Comparison of ENCODE assay signal across 8 cellular contexts in the genomic region with DNA sequence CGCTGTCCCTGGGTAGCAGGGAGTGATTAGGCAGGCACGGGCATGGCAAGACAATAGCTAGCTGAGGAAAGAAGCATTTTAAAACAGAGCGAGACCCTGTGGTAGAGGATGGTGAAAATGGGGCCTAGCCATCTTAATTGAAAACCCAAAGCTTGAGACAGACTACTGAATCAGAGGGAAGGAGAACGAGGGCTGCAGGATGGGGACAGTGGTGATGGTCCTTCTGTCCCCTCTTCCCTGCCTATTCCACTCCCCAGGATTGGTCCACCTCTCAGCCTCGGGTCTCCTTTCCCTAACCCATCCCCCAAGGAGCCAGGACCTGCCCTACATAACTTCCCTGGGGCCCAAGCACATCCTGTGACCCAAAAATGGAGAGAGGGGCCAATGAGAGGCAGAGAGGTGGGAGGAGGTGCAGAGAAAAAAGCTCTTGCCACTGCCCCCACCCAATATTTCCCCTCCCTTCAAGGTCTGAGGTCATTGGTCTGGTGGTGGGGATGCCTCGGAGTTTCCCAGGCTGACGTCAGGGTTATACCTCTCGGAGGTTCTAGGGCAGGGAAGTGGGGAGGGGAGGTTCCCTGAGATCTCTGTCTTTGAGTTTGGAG. TPM values are rescaled to one million over a fixed set of nuclear protein-coding genes. Genes with fewer than 3 reads are reported as not detected.
DNase-seq lines count a peak whose midpoint lies in the region; ATAC-seq and TF ChIP-seq lines count a peak whose summit lies in the region.

No MANE protein-coding gene starts in this region.

- intact Hi-C loops in heart left ventricle (cut with DNase I) (loop anchor here in 2 of 10 donors (1.0 to 10.0 kb wide), 3 partner anchors 8 to 156 kb away; a partner anchor contains a TSS), Right ventricle myocardium superior (cut with DNase I) (loop anchor here (10.0 kb wide), 1 partner anchor 124 kb away; a partner anchor contains a TSS)

- peaks cover 22 to 29% of the 10 kb centered on the region in 2 donors for H3K36me3 Mint-ChIP-seq in activated naive CD4-positive, alpha-beta T cell treated with anti-CD3 and anti-CD28 coated beads, Interleukin-2, amount 50 U/mL, for 72 hours
- peaks cover 23% of the 10 kb centered on the region for H3K36me3 Mint-ChIP-seq in stimulated activated memory B cell treated with anti-CD40 and anti-IgM and Interleukin-4, amounts not matched to agents 10 μg/mL and 1 μg/mL and 100 μg/mL, for 72 hours

- H3K9me3 ChIP-seq in heart left ventricle, result no peaks in the 10 kb centered on the region
- H3K9me3 ChIP-seq in iPS-15b (ENCODE audit: control insufficient read depth, insufficient read depth, low read length), result no peaks in the 10 kb centered on the region

- no peak for TF ChIP-seq CTCF in heart left ventricle (IDR thresholded peaks at IDR 0.05)

- peaks cover 52% of the 10 kb centered on the region for H3K4me1 Mint-ChIP-seq in stimulated activated memory B cell treated with anti-CD40 and anti-IgM and Interleukin-4, amounts not matched to agents 10 μg/mL and 1 μg/mL and 100 μg/mL, for 72 hours

- peak overlapping the region in 11 of 12 donors; percentile 11 to 80 (median 66) for H3K4me3 ChIP-seq in heart left ventricle
- peak overlapping the region; percentile 98 for H3K4me3 ChIP-seq in iPS-15b (ENCODE audit: low read depth, low read length)

- H3K27ac Mint-ChIP-seq in activated naive CD4-positive, alpha-beta T cell treated with anti-CD3 and anti-CD28 coated beads, Interleukin-2, amount 50 U/mL, for 72 hours, result peak overlapping the region; percentile 99 to 100
- peak overlapping the region; percentile 98 for H3K27ac Mint-ChIP-seq in stimulated activated memory B cell treated with anti-CD40 and anti-IgM and Interleukin-4, amounts not matched to agents 10 μg/mL and 1 μg/mL and 100 μg/mL, for 72 hours

- H3K27me3 ChIP-seq in heart left ventricle, result no peaks in the 10 kb centered on the region
- H3K27me3 ChIP-seq in iPS-15b (ENCODE audit: control insufficient read depth, insufficient read depth, low read length), result no peaks in the 10 kb centered on the region

- ATAC-seq in heart left ventricle (no peak), Right ventricle myocardium superior (ENCODE audit: poor library complexity) (no peak), HG02678 (IDR thresholded peaks at IDR 0.05; ENCODE audit: unreplicated experiment) (no peak)
- peak; percentile 3 to 4 for ATAC-seq in activated naive CD4-positive, alpha-beta T cell treated with anti-CD3 and anti-CD28 coated beads, Interleukin-2, amount 50 U/mL, for 72 hours
- ATAC-seq in stimulated activated memory B cell treated with anti-CD40 and anti-IgM and Interleukin-4, amounts not matched to agents 10 μg/mL and 1 μg/mL and 100 μg/mL, for 72 hours, result no peak

- DNase-seq in heart left ventricle (peak in 1 of 5 donors; percentile 32), Right ventricle myocardium superior (no peak), AG08395 (ENCODE audit: low spot score) (no peak), cerebellar nuclear complex (lab: John Stamatoyannopoulos, UW) (no peak)
- DNase-seq in activated naive CD4-positive, alpha-beta T cell treated with anti-CD3 and anti-CD28 coated beads, Interleukin-2, amount 50 U/mL, for 72 hours (ENCODE audit: low spot score in 2 of 2), result peak; percentile 53 to 78

- peak overlapping the region; percentile 98 for H3K4me3 Mint-ChIP-seq in stimulated activated memory B cell treated with anti-CD40 and anti-IgM and Interleukin-4, amounts not matched to agents 10 μg/mL and 1 μg/mL and 100 μg/mL, for 72 hours

- H3K27ac ChIP-seq in heart left ventricle, result peak overlapping the region; percentile 83 to 97 (median 92)

- H3K27me3 Mint-ChIP-seq in stimulated activated memory B cell treated with anti-CD40 and anti-IgM and Interleukin-4, amounts not matched to agents 10 μg/mL and 1 μg/mL and 100 μg/mL, for 72 hours, result no peaks in the 10 kb centered on the region

- H3K4me1 ChIP-seq in heart left ventricle (peaks cover 0 to 40% (median 24%) of the 10 kb centered on the region in 12 donors), iPS-15b (ENCODE audit: control insufficient read depth, insufficient read depth, low read length) (peaks cover 22% of the 10 kb centered on the region)

- WGBS in heart left ventricle, 4 donors, result 40 to 48% (median 43%) methylated on average over 8 of the region's 8 CpGs

- no peaks in the 10 kb centered on the region for H3K9me3 Mint-ChIP-seq in activated naive CD4-positive, alpha-beta T cell treated with anti-CD3 and anti-CD28 coated beads, Interleukin-2, amount 50 U/mL, for 72 hours
- no peaks in the 10 kb centered on the region for H3K9me3 Mint-ChIP-seq in stimulated activated memory B cell treated with anti-CD40 and anti-IgM and Interleukin-4, amounts not matched to agents 10 μg/mL and 1 μg/mL and 100 μg/mL, for 72 hours

- TF ChIP-seq POLR2A in heart left ventricle (IDR thresholded peaks at IDR 0.05), result no peak

- H3K9ac ChIP-seq in iPS-15b (ENCODE audit: low read depth, low read length), result peak overlapping the region; percentile 47

- H3K36me3 ChIP-seq in heart left ventricle (peaks cover 0 to 31% (median 28%) of the 10 kb centered on the region in 9 donors), iPS-15b (ENCODE audit: control insufficient read depth, insufficient read depth, low read length) (peaks cover 23% of the 10 kb centered on the region)

RNA-seq across cellular contexts. Expression of a gene that starts 0.9 kb away (rescaled TPM):
- total RNA-seq in heart left ventricle, result 100 to 1,000 TPM in 8 of 9 donors, 10 to 100 TPM in 1; 99.3 to 142 (median 120) TPM
- polyA plus RNA-seq in heart left ventricle, result 100 to 1,000 TPM; 139 to 142 TPM
- total RNA-seq in Right ventricle myocardium superior, result 102 TPM
- 100 to 1,000 TPM; 186 to 334 TPM for total RNA-seq in activated naive CD4-positive, alpha-beta T cell treated with anti-CD3 and anti-CD28 coated beads, Interleukin-2, amount 50 U/mL, for 72 hours

RNA-seq across cellular contexts. Expression of a gene that starts 1.1 kb away (rescaled TPM):
- total RNA-seq in heart left ventricle, result 1 to 10 TPM; 2.4 to 9.9 (median 4.4) TPM
- 1 to 10 TPM; 5.0 to 5.8 TPM for polyA plus RNA-seq in heart left ventricle
- 4.8 TPM for total RNA-seq in Right ventricle myocardium superior
- total RNA-seq in activated naive CD4-positive, alpha-beta T cell treated with anti-CD3 and anti-CD28 coated beads, Interleukin-2, amount 50 U/mL, for 72 hours, result 10 to 100 TPM; 70.5 to 71.7 TPM

RNA-seq across cellular contexts. Expression of a gene that starts 8.0 kb away (rescaled TPM):
- 10 to 100 TPM; 43.0 to 82.1 (median 47.3) TPM for total RNA-seq in heart left ventricle
- 10 to 100 TPM; 54.0 to 77.0 TPM for polyA plus RNA-seq in heart left ventricle
- total RNA-seq in Right ventricle myocardium superior, result 50.6 TPM
- total RNA-seq in activated naive CD4-positive, alpha-beta T cell treated with anti-CD3 and anti-CD28 coated beads, Interleukin-2, amount 50 U/mL, for 72 hours, result 100 to 1,000 TPM in 1 of 2 donors, 10 to 100 TPM in 1; 27.5 to 156 TPM

RNA-seq across cellular contexts. Expression of a gene that starts 27.2 kb away (rescaled TPM):
- total RNA-seq in heart left ventricle (1 to 10 TPM in 3 of 9 donors, under 1 TPM in 3, not detected in 3; 0.39 to 7.0 (median 1.0) TPM), Right ventricle myocardium superior (0.97 TPM)
- under 1 TPM; 0.04 to 0.30 TPM for polyA plus RNA-seq in heart left ventricle
- 100 to 1,000 TPM; 103 to 170 TPM for total RNA-seq in activated naive CD4-positive, alpha-beta T cell treated with anti-CD3 and anti-CD28 coated beads, Interleukin-2, amount 50 U/mL, for 72 hours

RNA-seq across cellular contexts. Expression of a gene that starts 35.6 kb away (rescaled TPM):
- total RNA-seq in heart left ventricle (1 to 10 TPM; 2.5 to 6.4 (median 4.7) TPM), Right ventricle myocardium superior (4.3 TPM)
- polyA plus RNA-seq in heart left ventricle, result 1 to 10 TPM; 2.2 to 5.6 TPM
- 10 to 100 TPM in 1 of 2 donors, 1 to 10 TPM in 1; 9.4 to 12.5 TPM for total RNA-seq in activated naive CD4-positive, alpha-beta T cell treated with anti-CD3 and anti-CD28 coated beads, Interleukin-2, amount 50 U/mL, for 72 hours

Comparison
In these comparisons a context has a peak if more than half of its experiments do, and no peak if none do; other contexts are left out.
1. ATAC-seq: peak in activated naive CD4-positive, alpha-beta T cell treated with anti-CD3 and anti-CD28 coated beads, Interleukin-2, amount 50 U/mL, for 72 hours (2 of 2); none in heart left ventricle (0 of 4), Right ventricle myocardium superior (single experiment), stimulated activated memory B cell treated with anti-CD40 and anti-IgM and Interleukin-4, amounts not matched to agents 10 μg/mL and 1 μg/mL and 100 μg/mL, for 72 hours (single experiment) and HG02678 (single experiment).
2. DNase-seq: peak in activated naive CD4-positive, alpha-beta T cell treated with anti-CD3 and anti-CD28 coated beads, Interleukin-2, amount 50 U/mL, for 72 hours (2 of 2); none in Right ventricle myocardium superior (single experiment), AG08395 (single experiment) and cerebellar nuclear complex (0 of 2).
3. RNA of a gene that starts 1.1 kb away (total RNA-seq): 70.5 to 71.7 TPM in activated naive CD4-positive, alpha-beta T cell treated with anti-CD3 and anti-CD28 coated beads, Interleukin-2, amount 50 U/mL, for 72 hours; 4.8 TPM in Right ventricle myocardium superior (single experiment) and 2.4 to 9.9 TPM in heart left ventricle; every median in the first group is over 4 times any median in the second.